Comparison of ENCODE assay signal across 8 cellular contexts in genomic region chr9:100352201-100352726, GRCh38. TPM values are rescaled to one million over a fixed set of nuclear protein-coding genes. Genes with fewer than 3 reads are reported as not detected.
DNase-seq lines count a peak whose midpoint lies in the region; ATAC-seq and TF ChIP-seq lines count a peak whose summit lies in the region.

No MANE protein-coding gene starts in this region.

- H3K27ac ChIP-seq in iPS-20b (ENCODE audit: low read length) (peak overlapping the region; percentile 91), spleen (peak overlapping the region; percentile 67 to 92 (median 88))

- H3K9me3 Mint-ChIP-seq in brain: peaks cover 0 to 5% (median 2%) of the 10 kb centered on the region in 5 experiments

- WGBS in spleen, 5 donors: 0% methylated on average over 11 to 43 of the region's 43 CpGs

- H3K27ac Mint-ChIP-seq in brain: peak overlapping the region; percentile 72 to 87 (median 84)

- peaks cover 21% of the 10 kb centered on the region for H3K36me3 Mint-ChIP-seq in brain

- no peak for TF ChIP-seq POLR2A in spleen (IDR thresholded peaks at IDR 0.05)

- H3K4me3 ChIP-seq in AG09309 (ENCODE audit: control insufficient read depth, low read depth, low read length): peak overlapping the region; percentile 83
- peak overlapping the region; percentile 97 for H3K4me3 ChIP-seq in iPS-20b (ENCODE audit: low read length)
- peak overlapping the region; percentile 77 to 96 (median 90) for H3K4me3 ChIP-seq in spleen

- ATAC-seq in GM18907 (IDR thresholded peaks at IDR 0.05; ENCODE audit: unreplicated experiment) (peak; percentile 49), HG03108 (IDR thresholded peaks at IDR 0.05; ENCODE audit: unreplicated experiment) (peak; percentile 29), SK-N-SH treated with all-trans-retinoic acid at 6 μM for 48 hours (peak; percentile 66)

- no peaks in the 10 kb centered on the region for H3K27me3 Mint-ChIP-seq in brain

- H3K27me3 ChIP-seq in iPS-20b (ENCODE audit: insufficient read depth, low read length) (no peaks in the 10 kb centered on the region), spleen (replicated peaks in 1 of 7) (no peaks in the 10 kb centered on the region)

- H3K4me1 ChIP-seq in iPS-20b (ENCODE audit: insufficient read depth, low read length) (peaks cover 11% of the 10 kb centered on the region), spleen (peaks cover 21 to 66% (median 41%) of the 10 kb centered on the region in 6 donors)

- peaks cover 62% of the 10 kb centered on the region for H3K4me1 Mint-ChIP-seq in brain

- H3K9me3 ChIP-seq in iPS-20b (ENCODE audit: insufficient read depth, low read depth, low read length): no peaks in the 10 kb centered on the region
- H3K9me3 ChIP-seq in spleen: no peaks in the 10 kb centered on the region

- DNase-seq in AG09309 (ENCODE audit: low read depth) (no peak), spleen (no peak), NCI-H2196 treated with DMSO at 0.1 percent for 48 hours (lab: John Stamatoyannopoulos, UW; ENCODE audit: unreplicated experiment) (no peak)

- peak overlapping the region; percentile 97 for H3K9ac ChIP-seq in iPS-20b (ENCODE audit: low read depth, low read length)

- H3K4me3 Mint-ChIP-seq in brain: peak overlapping the region; percentile 91 to 97 (median 93)

- intact Hi-C loops in spleen (cut with DNase I; ENCODE audit: low total_unique reads): no loop called here

- H3K36me3 ChIP-seq in iPS-20b (ENCODE audit: insufficient read depth, low read depth, low read length) (peaks cover 16% of the 10 kb centered on the region), spleen (peaks cover 0 to 6% (median 0%) of the 10 kb centered on the region in 6 donors)

- TF ChIP-seq CTCF in AG09309 (IDR thresholded peaks at IDR 0.05; ENCODE audit: control insufficient read depth, insufficient read depth, low read depth, low read length, missing control alignments) (no peak), brain (conservative IDR thresholded peaks at IDR 0.05) (no peak), spleen (IDR thresholded peaks at IDR 0.05 in 8 of 11, conservative IDR thresholded peaks at IDR 0.05 in 3 of 11) (no peak)

TF ChIP-seq in SK-N-SH treated with all-trans-retinoic acid at 6 μM for 48 hours, 23 proteins besides CTCF, POLR2A, EP300 and RAD21:
- TF ChIP-seq ZFP30 (CRISPR knock-in tag; IDR thresholded peaks at IDR 0.05): no peak
- no peak for TF ChIP-seq BACH2 (CRISPR knock-in tag; IDR thresholded peaks at IDR 0.05; ENCODE audit: borderline replicate concordance)

RNA-seq across cellular contexts. Expression of gene TEX10, which starts 0.5 kb away (rescaled TPM):
- 15.3 TPM for polyA plus RNA-seq in brain (ENCODE audit: insufficient read depth, low read depth, low replicate concordance)
- 10 to 100 TPM; 15.9 to 26.0 (median 18.6) TPM for total RNA-seq in spleen
- 10 to 100 TPM in 2 of 3 donors, 1 to 10 TPM in 1; 8.6 to 10.8 (median 10.1) TPM for polyA plus RNA-seq in spleen
